ENCODE assay signal across 19 cellular contexts in genomic region chr17:61073799-61074513, GRCh38.
"Had no signal": no experiment of that assay in that cellular context is flagged by ENCODE, and none has a peak within 500 bp of the region (broad histone marks: within the 10 kb centered on the region; RNA-seq: fewer than 3 reads in every experiment).

No MANE protein-coding gene starts in this region.

- H3K27ac Mint-ChIP-seq: activated B cell treated with CpG ODN at 0.5 μM for 24 hours; activated CD8-positive, alpha-beta T cell treated with anti-CD3 and anti-CD28 coated beads for 36 hours; activated naive CD8-positive, alpha-beta T cell; stimulated activated naive CD8-positive, alpha-beta T cell treated with anti-CD3 and anti-CD28 coated beads, Interleukin-15, Interleukin-2, amounts not matched to agents 100 ng/mL and 50 ng/mL, for 24 hours had no signal

- H3K4me3 ChIP-seq: body of pancreas, ovary, psoas muscle, skin epidermis, tibial nerve, uterus had no signal

- H3K27me3 Mint-ChIP-seq: activated B cell treated with CpG ODN at 0.5 μM for 24 hours; activated CD8-positive, alpha-beta T cell treated with anti-CD3 and anti-CD28 coated beads for 36 hours; activated naive CD8-positive, alpha-beta T cell; naive thymus-derived CD8-positive, alpha-beta T cell; stimulated activated naive CD8-positive, alpha-beta T cell treated with anti-CD3 and anti-CD28 coated beads, Interleukin-15, Interleukin-2, amounts not matched to agents 100 ng/mL and 50 ng/mL, for 24 hours had no signal

- ATAC-seq: activated CD8-positive, alpha-beta T cell treated with anti-CD3 and anti-CD28 coated beads for 36 hours; body of pancreas; naive thymus-derived CD8-positive, alpha-beta T cell; psoas muscle; right cardiac atrium had no signal

- H3K9me3 Mint-ChIP-seq: activated B cell treated with CpG ODN at 0.5 μM for 24 hours; activated CD8-positive, alpha-beta T cell treated with anti-CD3 and anti-CD28 coated beads for 36 hours; stimulated activated naive CD8-positive, alpha-beta T cell treated with anti-CD3 and anti-CD28 coated beads, Interleukin-15, Interleukin-2, amounts not matched to agents 100 ng/mL and 50 ng/mL, for 24 hours had no signal

- H3K4me1 ChIP-seq: body of pancreas, psoas muscle, uterus had no signal

- H3K36me3 ChIP-seq: ovary, uterus had no signal

- H3K4me1 Mint-ChIP-seq: activated B cell treated with CpG ODN at 0.5 μM for 24 hours had no signal

- DNase-seq: activated B cell treated with CpG ODN at 0.5 μM for 24 hours; activated CD4-positive, alpha-beta T cell treated with anti-CD3 and anti-CD28 coated beads for 4 hours; activated CD8-positive, alpha-beta T cell treated with anti-CD3 and anti-CD28 coated beads for 36 hours; activated gamma-delta T cell treated with Interleukin-2 at 50 U/mL for 16 hours; activated T-cell treated with anti-CD3 and anti-CD28 coated beads, Interleukin-2, amount 50 U/mL, for 1 hour; amygdala; body of pancreas; foreskin fibroblast; mesenchymal stem cell; naive thymus-derived CD8-positive, alpha-beta T cell; ovary; psoas muscle; right cardiac atrium; uterus had no signal

- H3K4me3 Mint-ChIP-seq: activated B cell treated with CpG ODN at 0.5 μM for 24 hours; activated CD8-positive, alpha-beta T cell treated with anti-CD3 and anti-CD28 coated beads for 36 hours; activated naive CD8-positive, alpha-beta T cell; naive thymus-derived CD8-positive, alpha-beta T cell; stimulated activated naive CD8-positive, alpha-beta T cell treated with anti-CD3 and anti-CD28 coated beads, Interleukin-15, Interleukin-2, amounts not matched to agents 100 ng/mL and 50 ng/mL, for 24 hours had no signal

- H3K27me3 ChIP-seq: body of pancreas, ovary, tibial nerve, uterus had no signal

- H3K27ac ChIP-seq: body of pancreas, epithelial cell of prostate, ovary, psoas muscle, skin epidermis, tibial nerve, uterus had no signal

- H3K9me3 ChIP-seq: body of pancreas, ovary, psoas muscle, tibial nerve, uterus had no signal
